ENCODE assay signal across 8 cellular contexts in genomic region chr16:52068447-52069074, GRCh38.
DNase-seq lines count a peak whose midpoint lies in the region; ATAC-seq and FAIRE-seq lines count a peak whose summit lies in the region.

No MANE protein-coding gene starts in this region.

- no peaks in the 10 kb centered on the region for H3K9me3 ChIP-seq in endocrine pancreas (ENCODE audit: control insufficient read depth, low read length)
- H3K9me3 ChIP-seq in neuron (ENCODE audit: low read length): no peaks in the 10 kb centered on the region

- ATAC-seq in GM18873 (IDR thresholded peaks at IDR 0.05; ENCODE audit: low FRiP score, unreplicated experiment): no peak
- ATAC-seq in stimulated activated naive B cell treated with anti-CD40 and anti-IgM and Interleukin-4, amounts not matched to agents 10 μg/mL and 1 μg/mL and 100 μg/mL, for 72 hours (replicated peaks): no peak

- DNase-seq in H4 (ENCODE audit: low spot score) (peak; percentile 35), NCI-H345 treated with DMSO at 0.1 percent for 48 hours (lab: John Stamatoyannopoulos, UW; ENCODE audit: unreplicated experiment) (peak; percentile 32), activated T-cell treated with anti-CD3 and anti-CD28 coated beads for 4 hours (no peak), GM19239 (ENCODE audit: insufficient read length, low spot score) (no peak)
- no peak for DNase-seq in stimulated activated naive B cell treated with anti-CD40 and anti-IgM and Interleukin-4, amounts not matched to agents 10 μg/mL and 1 μg/mL and 100 μg/mL, for 72 hours

- peaks cover 0 to 5% of the 10 kb centered on the region in 2 donors for H3K27me3 Mint-ChIP-seq in stimulated activated naive B cell treated with anti-CD40 and anti-IgM and Interleukin-4, amounts not matched to agents 10 μg/mL and 1 μg/mL and 100 μg/mL, for 72 hours

- peaks cover 0 to 4% of the 10 kb centered on the region in 2 donors for H3K9me3 Mint-ChIP-seq in stimulated activated naive B cell treated with anti-CD40 and anti-IgM and Interleukin-4, amounts not matched to agents 10 μg/mL and 1 μg/mL and 100 μg/mL, for 72 hours

- FAIRE-seq in GM19239 (lab: Jason Lieb, UNC): no peak

- peak overlapping the region; percentile 57 for H3K4me3 ChIP-seq in endocrine pancreas (ENCODE audit: control insufficient read depth, insufficient read depth, low read length)
- no peak overlapping the region for H3K4me3 ChIP-seq in neuron (ENCODE audit: low read length)

- H3K9ac ChIP-seq in endocrine pancreas (ENCODE audit: control insufficient read depth, insufficient read depth, low read length): no peak overlapping the region

- H3K27me3 ChIP-seq in endocrine pancreas (ENCODE audit: control insufficient read depth, insufficient read depth, low read length) (no peaks in the 10 kb centered on the region), neuron (ENCODE audit: insufficient read depth, low read length) (no peaks in the 10 kb centered on the region)

- no peaks in the 10 kb centered on the region for H3K36me3 ChIP-seq in endocrine pancreas (ENCODE audit: control insufficient read depth, insufficient read depth, low read length)
- H3K36me3 ChIP-seq in neuron (ENCODE audit: insufficient read depth, low read length): no peaks in the 10 kb centered on the region

- H3K4me1 ChIP-seq in endocrine pancreas (ENCODE audit: control insufficient read depth, insufficient read depth, low read length) (peaks cover 8% of the 10 kb centered on the region), neuron (ENCODE audit: insufficient read depth, low read length) (peaks cover 9% of the 10 kb centered on the region)

- H3K4me1 Mint-ChIP-seq in stimulated activated naive B cell treated with anti-CD40 and anti-IgM and Interleukin-4, amounts not matched to agents 10 μg/mL and 1 μg/mL and 100 μg/mL, for 72 hours: no peaks in the 10 kb centered on the region

- H3K4me3 Mint-ChIP-seq in stimulated activated naive B cell treated with anti-CD40 and anti-IgM and Interleukin-4, amounts not matched to agents 10 μg/mL and 1 μg/mL and 100 μg/mL, for 72 hours: no peak overlapping the region

- peak overlapping the region; percentile 23 for H2AFZ ChIP-seq in neuron (ENCODE audit: low read depth, low read length)

- no peak overlapping the region for H3K27ac Mint-ChIP-seq in stimulated activated naive B cell treated with anti-CD40 and anti-IgM and Interleukin-4, amounts not matched to agents 10 μg/mL and 1 μg/mL and 100 μg/mL, for 72 hours

- H3K36me3 Mint-ChIP-seq in stimulated activated naive B cell treated with anti-CD40 and anti-IgM and Interleukin-4, amounts not matched to agents 10 μg/mL and 1 μg/mL and 100 μg/mL, for 72 hours: no peaks in the 10 kb centered on the region

Comparison
In these comparisons a context has a peak if more than half of its experiments do, and no peak if none do; other contexts are left out.
1. DNase-seq: peak in H4 (single experiment) and NCI-H345 treated with DMSO at 0.1 percent for 48 hours (single experiment); none in stimulated activated naive B cell treated with anti-CD40 and anti-IgM and Interleukin-4, amounts not matched to agents 10 μg/mL and 1 μg/mL and 100 μg/mL, for 72 hours (single experiment), activated T-cell treated with anti-CD3 and anti-CD28 coated beads for 4 hours (single experiment) and GM19239 (single experiment).